In the genomic region with DNA sequence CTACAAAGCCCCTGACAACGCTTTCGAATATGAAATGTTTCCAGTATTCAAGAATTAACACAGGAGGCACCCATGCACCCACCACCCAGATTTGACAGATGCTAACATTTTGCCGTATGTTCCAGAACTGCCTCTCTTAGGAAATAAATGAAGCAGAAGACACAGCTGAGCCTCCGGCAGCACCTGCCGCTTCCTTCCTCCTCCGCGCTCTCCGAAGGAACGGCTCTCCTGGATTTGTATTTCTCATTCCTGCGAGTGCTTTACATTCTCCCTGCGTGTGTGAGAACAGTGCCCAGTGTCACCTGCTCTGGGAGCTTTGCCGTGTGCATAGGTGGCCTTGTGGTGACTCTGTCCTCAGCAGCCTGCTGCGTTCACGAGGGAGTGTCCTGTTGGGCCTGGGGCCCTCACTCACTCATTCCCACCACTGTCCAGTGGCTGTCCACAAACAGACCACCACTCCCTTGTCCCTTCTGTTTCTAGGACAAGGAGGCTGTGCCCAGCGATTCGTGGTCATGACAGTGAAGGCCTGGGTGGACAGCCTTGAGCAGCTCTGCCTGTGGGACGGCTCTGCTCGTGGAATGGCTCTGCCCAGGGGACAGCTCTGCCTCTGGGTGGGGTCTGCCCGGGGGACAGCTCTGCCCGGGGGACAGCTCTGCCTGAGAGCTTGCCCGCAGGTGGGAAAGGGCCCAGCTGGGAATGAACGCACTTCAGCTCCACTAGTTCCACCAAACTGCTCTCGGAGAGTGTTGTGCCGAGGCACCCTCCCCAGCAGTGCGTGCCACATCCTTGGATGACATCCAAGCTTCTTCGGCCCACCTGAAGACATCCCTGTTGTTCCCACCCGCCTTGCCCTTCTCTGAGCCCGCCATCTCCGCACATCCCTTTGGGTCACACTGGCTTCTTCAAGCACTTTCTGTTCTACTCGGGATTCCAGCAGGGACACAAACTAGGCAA, we compare ENCODE assay signal across 18 cellular contexts.
"Had no signal": no experiment of that assay in that cellular context is flagged by ENCODE, and none has a peak within 500 bp of the region (broad histone marks: within the 10 kb centered on the region; RNA-seq: fewer than 3 reads in every experiment).

No MANE protein-coding gene starts in this region.

- H3K4me3 ChIP-seq: adrenal gland, esophagus muscularis mucosa, gastroesophageal sphincter, neural progenitor cell, ovary, sigmoid colon, testis had no signal

- DNase-seq: activated CD4-positive, alpha-beta T cell treated with anti-CD3 and anti-CD28 coated beads for 48 hours; activated gamma-delta T cell treated with Interleukin-2 at 50 U/mL for 16 hours; activated T-cell treated with anti-CD3 and anti-CD28 coated beads for 4 hours; effector CD4-positive, alpha-beta T cell; ovary; sigmoid colon; stimulated activated CD4-positive, alpha-beta T cell treated with anti-CD3 and anti-CD28 coated beads, Interleukin-4, amount 100 ng/mL, for 4 hours; testis had no signal

- H3K4me1 ChIP-seq: adrenal gland, esophagus muscularis mucosa, gastroesophageal sphincter, neural progenitor cell, sigmoid colon, testis had no signal

- H3K36me3 Mint-ChIP-seq: neural progenitor cell; stimulated activated memory B cell treated with anti-CD40 and anti-IgM and Interleukin-4, amounts not matched to agents 10 μg/mL and 1 μg/mL and 100 μg/mL, for 72 hours had no signal

- H3K9ac ChIP-seq: neural progenitor cell had no signal

- H3K4me1 Mint-ChIP-seq: stimulated activated memory B cell treated with anti-CD40 and anti-IgM and Interleukin-4, amounts not matched to agents 10 μg/mL and 1 μg/mL and 100 μg/mL, for 72 hours had no signal

- H3K27me3 ChIP-seq: neural progenitor cell, ovary, testis had no signal

- H3K27ac Mint-ChIP-seq: activated naive CD4-positive, alpha-beta T cell treated with anti-CD3 and anti-CD28 coated beads, Interleukin-2, amount 50 U/mL, for 72 hours; activated T-helper 1 cell treated with anti-CD3 and anti-CD28 coated beads, Interleukin-12 subunit alpha, Interleukin-12 subunit beta, Interleukin-2, Interleukin-4 antibody, amounts not matched to agents 30 ng/mL and 10 ng/mL and 1 ng/mL, durations not matched to agents 14 hours and 24 hours and 36 hours; memory B cell; neural progenitor cell; stimulated activated memory B cell treated with anti-CD40 and anti-IgM and Interleukin-4, amounts not matched to agents 10 μg/mL and 1 μg/mL and 100 μg/mL, for 72 hours had no signal

- H3K4me2 ChIP-seq: neural progenitor cell had no signal

- H3K27ac ChIP-seq: adrenal gland, esophagus muscularis mucosa, gastroesophageal sphincter, neural progenitor cell, ovary, sigmoid colon, testis had no signal

- H2AFZ ChIP-seq: neural progenitor cell had no signal

- H3K36me3 ChIP-seq: adrenal gland, esophagus muscularis mucosa, gastroesophageal sphincter, neural progenitor cell, ovary, sigmoid colon had no signal

- H3K9me3 ChIP-seq: adrenal gland, testis had no signal

- FAIRE-seq: astrocyte, TTC549 had no signal

- H3K4me3 Mint-ChIP-seq: activated T-helper 1 cell treated with anti-CD3 and anti-CD28 coated beads, Interleukin-12 subunit alpha, Interleukin-12 subunit beta, Interleukin-2, Interleukin-4 antibody, amounts not matched to agents 30 ng/mL and 10 ng/mL and 1 ng/mL, durations not matched to agents 14 hours and 24 hours and 36 hours; memory B cell; neural progenitor cell; stimulated activated memory B cell treated with anti-CD40 and anti-IgM and Interleukin-4, amounts not matched to agents 10 μg/mL and 1 μg/mL and 100 μg/mL, for 72 hours had no signal
